Comparison of ENCODE assay signal across 1 cellular context in the genomic region with DNA sequence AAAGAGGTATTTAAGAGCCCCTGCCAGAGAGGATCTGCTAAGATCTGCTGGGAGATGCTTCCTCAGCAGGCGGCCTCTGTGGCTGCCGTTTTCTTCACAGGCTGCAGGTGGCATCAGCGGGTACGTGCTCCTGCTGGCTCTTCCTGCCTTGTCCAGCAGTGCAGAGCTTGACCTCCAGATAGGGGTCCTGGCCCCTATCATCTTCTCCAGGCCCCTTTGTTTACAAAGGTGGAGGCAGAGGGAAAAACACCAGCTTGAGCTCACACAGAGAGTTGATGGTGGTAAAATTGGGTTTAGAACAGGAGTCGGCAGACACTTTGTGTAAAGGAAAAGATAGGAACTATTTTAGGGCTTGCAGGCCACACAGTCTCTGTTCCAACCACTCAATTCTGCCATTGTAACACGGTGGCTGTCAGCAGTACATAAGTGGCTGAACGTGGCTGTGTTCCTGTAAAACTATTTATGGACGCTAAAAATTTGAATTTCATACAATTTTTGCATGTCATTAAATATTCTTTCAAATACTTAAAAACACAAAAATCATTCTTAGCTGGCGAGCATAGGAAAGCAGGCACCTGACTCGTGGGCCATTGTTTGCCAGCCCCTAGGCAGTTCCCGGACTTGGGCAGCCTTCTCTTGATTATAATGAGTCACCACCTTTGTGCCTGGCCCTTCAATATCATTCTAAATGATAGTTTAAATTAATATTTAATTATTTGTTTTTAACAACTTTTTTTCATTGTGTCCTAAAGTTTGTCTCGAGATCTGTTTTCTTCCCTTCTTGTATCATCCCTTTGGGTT.
TF ChIP-seq lines count a peak whose summit lies in the region.

No MANE protein-coding gene starts in this region.

TF ChIP-seq in HepG2, 621 proteins besides CTCF, POLR2A, EP300 and RAD21 (continued from another document):
- TF ChIP-seq, protein P1, sequence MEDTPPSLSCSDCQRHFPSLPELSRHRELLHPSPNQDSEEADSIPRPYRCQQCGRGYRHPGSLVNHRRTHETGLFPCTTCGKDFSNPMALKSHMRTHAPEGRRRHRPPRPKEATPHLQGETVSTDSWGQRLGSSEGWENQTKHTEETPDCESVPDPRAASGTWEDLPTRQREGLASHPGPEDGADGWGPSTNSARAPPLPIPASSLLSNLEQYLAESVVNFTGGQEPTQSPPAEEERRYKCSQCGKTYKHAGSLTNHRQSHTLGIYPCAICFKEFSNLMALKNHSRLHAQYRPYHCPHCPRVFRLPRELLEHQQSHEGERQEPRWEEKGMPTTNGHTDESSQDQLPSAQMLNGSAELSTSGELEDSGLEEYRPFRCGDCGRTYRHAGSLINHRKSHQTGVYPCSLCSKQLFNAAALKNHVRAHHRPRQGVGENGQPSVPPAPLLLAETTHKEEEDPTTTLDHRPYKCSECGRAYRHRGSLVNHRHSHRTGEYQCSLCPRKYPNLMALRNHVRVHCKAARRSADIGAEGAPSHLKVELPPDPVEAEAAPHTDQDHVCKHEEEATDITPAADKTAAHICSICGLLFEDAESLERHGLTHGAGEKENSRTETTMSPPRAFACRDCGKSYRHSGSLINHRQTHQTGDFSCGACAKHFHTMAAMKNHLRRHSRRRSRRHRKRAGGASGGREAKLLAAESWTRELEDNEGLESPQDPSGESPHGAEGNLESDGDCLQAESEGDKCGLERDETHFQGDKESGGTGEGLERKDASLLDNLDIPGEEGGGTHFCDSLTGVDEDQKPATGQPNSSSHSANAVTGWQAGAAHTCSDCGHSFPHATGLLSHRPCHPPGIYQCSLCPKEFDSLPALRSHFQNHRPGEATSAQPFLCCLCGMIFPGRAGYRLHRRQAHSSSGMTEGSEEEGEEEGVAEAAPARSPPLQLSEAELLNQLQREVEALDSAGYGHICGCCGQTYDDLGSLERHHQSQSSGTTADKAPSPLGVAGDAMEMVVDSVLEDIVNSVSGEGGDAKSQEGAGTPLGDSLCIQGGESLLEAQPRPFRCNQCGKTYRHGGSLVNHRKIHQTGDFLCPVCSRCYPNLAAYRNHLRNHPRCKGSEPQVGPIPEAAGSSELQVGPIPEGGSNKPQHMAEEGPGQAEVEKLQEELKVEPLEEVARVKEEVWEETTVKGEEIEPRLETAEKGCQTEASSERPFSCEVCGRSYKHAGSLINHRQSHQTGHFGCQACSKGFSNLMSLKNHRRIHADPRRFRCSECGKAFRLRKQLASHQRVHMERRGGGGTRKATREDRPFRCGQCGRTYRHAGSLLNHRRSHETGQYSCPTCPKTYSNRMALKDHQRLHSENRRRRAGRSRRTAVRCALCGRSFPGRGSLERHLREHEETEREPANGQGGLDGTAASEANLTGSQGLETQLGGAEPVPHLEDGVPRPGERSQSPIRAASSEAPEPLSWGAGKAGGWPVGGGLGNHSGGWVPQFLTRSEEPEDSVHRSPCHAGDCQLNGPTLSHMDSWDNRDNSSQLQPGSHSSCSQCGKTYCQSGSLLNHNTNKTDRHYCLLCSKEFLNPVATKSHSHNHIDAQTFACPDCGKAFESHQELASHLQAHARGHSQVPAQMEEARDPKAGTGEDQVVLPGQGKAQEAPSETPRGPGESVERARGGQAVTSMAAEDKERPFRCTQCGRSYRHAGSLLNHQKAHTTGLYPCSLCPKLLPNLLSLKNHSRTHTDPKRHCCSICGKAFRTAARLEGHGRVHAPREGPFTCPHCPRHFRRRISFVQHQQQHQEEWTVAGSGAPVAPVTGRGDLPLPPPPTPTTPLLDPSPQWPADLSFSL (CRISPR knock-in tag; IDR thresholded peaks at IDR 0.05): no peak
- TF ChIP-seq ZSCAN29 (CRISPR knock-in tag; conservative IDR thresholded peaks at IDR 0.05): no peak
- TF ChIP-seq FOXC1 (CRISPR knock-in tag; IDR thresholded peaks at IDR 0.05; ENCODE audit: borderline replicate concordance): no peak
- TF ChIP-seq ZFP62 (CRISPR knock-in tag; IDR thresholded peaks at IDR 0.05): no peak
